In genomic region chr5:69083412-69083811, GRCh38 we compare ENCODE assay signal across 12 cellular contexts. TPM values are rescaled to one million over a fixed set of nuclear protein-coding genes. Genes with fewer than 3 reads are reported as not detected.
DNase-seq lines count a peak whose midpoint lies in the region; ATAC-seq, FAIRE-seq and TF ChIP-seq lines count a peak whose summit lies in the region.
"Had no signal": no experiment of that assay in that cellular context is flagged by ENCODE, and none has a peak within 500 bp of the region (broad histone marks: within the 10 kb centered on the region; RNA-seq: fewer than 3 reads in every experiment).

No MANE protein-coding gene starts in this region.

- H3K4me1 Mint-ChIP-seq in neural progenitor cell (no peaks in the 10 kb centered on the region), immature natural killer cell (no peaks in the 10 kb centered on the region)
- H3K4me1 Mint-ChIP-seq: brain had no signal

- H3K4me1 ChIP-seq in K562 (replicated peaks in 1 of 2; ENCODE audit: control insufficient read depth in 2 of 2, insufficient read depth in 2 of 2, low read length in 2 of 2) (peaks cover 0 to 19% of the 10 kb centered on the region in 2 experiments; a peak in 3 of 5 replicates), neural progenitor cell (no peaks in the 10 kb centered on the region), upper lobe of left lung (no peaks in the 10 kb centered on the region)
- H3K4me1 ChIP-seq: tibial nerve had no signal

- 0 out of 2 replicates have a peak, but pooled peaks have one; percentile 16 for TF ChIP-seq EP300 in K562 (IDR thresholded peaks at IDR 0.05; ENCODE audit: low read length)
- no peak for TF ChIP-seq EP300 in upper lobe of left lung (IDR thresholded peaks at IDR 0.05)

- H3K4me3 ChIP-seq in NB4 (ENCODE audit: low read depth, low read length) = no peak overlapping the region
- no peak overlapping the region for H3K4me3 ChIP-seq in K562
- no peak overlapping the region for H3K4me3 ChIP-seq in neural progenitor cell
- no peak overlapping the region for H3K4me3 ChIP-seq in upper lobe of left lung
- H3K4me3 ChIP-seq: tibial nerve had no signal

- peak; percentile 57 to 82 for TF ChIP-seq RAD21 in K562 (CRISPR knock-in tag; conservative IDR thresholded peaks at IDR 0.05 in 1 of 2, IDR thresholded peaks at IDR 0.05 in 1 of 2)

- peak; percentile 8 for DNase-seq in NCI-H1436 (lab: John Stamatoyannopoulos, UW)
- no peak for DNase-seq in NCI-H1436 treated with DMSO at 0.1 percent for 48 hours (lab: John Stamatoyannopoulos, UW)
- peak; percentile 37 for DNase-seq in NB4 (ENCODE audit: low read depth)
- peak in 3 of 4 experiments; percentile 29 to 75 (median 45) for DNase-seq in K562 (ENCODE audit: extremely low read depth in 1 of 4, low spot score in 3 of 4)
- DNase-seq in neural progenitor cell (ENCODE audit: low spot score) = peak; percentile 12
- DNase-seq in upper lobe of left lung = no peak
- no peak for DNase-seq in immature natural killer cell
- DNase-seq: naive thymus-derived CD8-positive, alpha-beta T cell had no signal

- H3K9me3 Mint-ChIP-seq in neural progenitor cell (no peaks in the 10 kb centered on the region), immature natural killer cell (peaks cover 0 to 1% (median 0%) of the 10 kb centered on the region in 6 donors)
- H3K9me3 Mint-ChIP-seq: brain; naive thymus-derived CD8-positive, alpha-beta T cell had no signal

- H3K36me3 Mint-ChIP-seq in neural progenitor cell = no peaks in the 10 kb centered on the region
- no peaks in the 10 kb centered on the region for H3K36me3 Mint-ChIP-seq in immature natural killer cell
- H3K36me3 Mint-ChIP-seq: brain; naive thymus-derived CD8-positive, alpha-beta T cell had no signal

- H3K27me3 ChIP-seq in K562 (ENCODE audit: control insufficient read depth in 2 of 2, insufficient read depth in 2 of 2, low read length in 2 of 2) = no peaks in the 10 kb centered on the region
- H3K27me3 ChIP-seq in neural progenitor cell = no peaks in the 10 kb centered on the region
- H3K27me3 ChIP-seq in upper lobe of left lung = no peaks in the 10 kb centered on the region
- H3K27me3 ChIP-seq: tibial nerve had no signal

- BruUV-seq in K562 (replicated peaks; lab: Mats Ljungman, UMichigan) = no TSS peak

- ATAC-seq in K562 (peak; percentile 96), upper lobe of left lung (ENCODE audit: low FRiP score in 2 of 2) (no peak), HG02884 (IDR thresholded peaks at IDR 0.05; ENCODE audit: unreplicated experiment) (no peak)
- ATAC-seq: naive thymus-derived CD8-positive, alpha-beta T cell had no signal

- H3K9me3 ChIP-seq in K562 (replicated peaks; ENCODE audit: control insufficient read depth, insufficient read depth, low read depth, low read length) (no peaks in the 10 kb centered on the region; the same call in 1 of the 2 replicates), neural progenitor cell (ENCODE audit: low read depth) (no peaks in the 10 kb centered on the region), upper lobe of left lung (no peaks in the 10 kb centered on the region)
- H3K9me3 ChIP-seq: tibial nerve had no signal

- H3K27ac Mint-ChIP-seq in neural progenitor cell (no peak overlapping the region), immature natural killer cell (no peak overlapping the region)
- H3K27ac Mint-ChIP-seq: brain had no signal

- H3K4me3 Mint-ChIP-seq in neural progenitor cell (no peak overlapping the region), immature natural killer cell (no peak overlapping the region)
- H3K4me3 Mint-ChIP-seq: brain; naive thymus-derived CD8-positive, alpha-beta T cell had no signal

- H3K27me3 Mint-ChIP-seq in neural progenitor cell (ENCODE audit: insufficient read depth, low read depth) (no peaks in the 10 kb centered on the region), immature natural killer cell (ENCODE audit: low read depth in 3 of 3) (peaks cover 0 to 4% (median 0%) of the 10 kb centered on the region in 3 donors)
- H3K27me3 Mint-ChIP-seq: naive thymus-derived CD8-positive, alpha-beta T cell had no signal

- TF ChIP-seq POLR2A in NB4 (IDR thresholded peaks at IDR 0.05; ENCODE audit: extremely low read depth, insufficient read length) (no peak), K562 (conservative IDR thresholded peaks at IDR 0.05) (no peak), upper lobe of left lung (IDR thresholded peaks at IDR 0.05) (no peak)

- intact Hi-C loops in K562 (cut with micrococcal nuclease) = loop anchor here (1.0 kb wide), 2 partner anchors 40 to 59 kb away; no protein-coding TSS in a partner anchor

- CTCF ChIA-PET in K562 (lab: Yijun Ruan, JAX; ENCODE audit: low intra/inter-chr PET ratio) = interaction anchor here (0.8 to 1.1 kb wide), 2 partner anchors 41 to 60 kb away, joined by 3 read pairs; no protein-coding TSS in a partner anchor

- POLR2A ChIA-PET in K562 (lab: Yijun Ruan, JAX) = interaction anchor here (0.5 to 2.5 kb wide), 4 partner anchors 11 to 326 kb away, joined by 3 to 16 read pairs (median 3); partner anchors contain the start of gene SLC30A5

- no peak overlapping the region for H3K4me2 ChIP-seq in K562 (ENCODE audit: insufficient read depth, low read length)
- no peak overlapping the region for H3K4me2 ChIP-seq in neural progenitor cell

- H3K9me1 ChIP-seq in K562 (ENCODE audit: control insufficient read depth, insufficient read depth, low read length) = no peaks in the 10 kb centered on the region

- H3K79me2 ChIP-seq in K562 (ENCODE audit: control insufficient read depth, insufficient read depth, low read length) = no peaks in the 10 kb centered on the region
- no peaks in the 10 kb centered on the region for H3K79me2 ChIP-seq in neural progenitor cell (ENCODE audit: low read depth)

- H3F3A ChIP-seq in neural progenitor cell (ENCODE audit: low read depth) = no peaks in the 10 kb centered on the region

- H2AFZ ChIP-seq in K562 (ENCODE audit: low read depth, low read length) (peak overlapping the region; percentile 88), neural progenitor cell (replicated peaks) (peak overlapping the region; percentile 98)

- in situ Hi-C loops in K562 (cut with MboI) = no loop called here

- no peak overlapping the region for H3K27ac ChIP-seq in K562 (ENCODE audit: extremely low read depth, low read depth, low read length)
- H3K27ac ChIP-seq in neural progenitor cell = no peak overlapping the region
- H3K27ac ChIP-seq in upper lobe of left lung = no peak overlapping the region
- H3K27ac ChIP-seq: tibial nerve had no signal

- FAIRE-seq in K562 (lab: Jason Lieb, UNC) = peak; percentile 80
- FAIRE-seq: frontal cortex had no signal

- H3K36me3 ChIP-seq in K562 (ENCODE audit: control insufficient read depth, insufficient read depth, low read length) = no peaks in the 10 kb centered on the region
- no peaks in the 10 kb centered on the region for H3K36me3 ChIP-seq in neural progenitor cell
- no peaks in the 10 kb centered on the region for H3K36me3 ChIP-seq in upper lobe of left lung
- H3K36me3 ChIP-seq: tibial nerve had no signal

- no peak overlapping the region for H3K9ac ChIP-seq in K562 (ENCODE audit: insufficient read depth in 1 of 2, low read depth in 2 of 2, low read length in 2 of 2)
- H3K9ac ChIP-seq in neural progenitor cell = no peak overlapping the region

- H4K20me1 ChIP-seq in K562 (replicated peaks; ENCODE audit: control insufficient read depth, insufficient read depth, low read length) (no peaks in the 10 kb centered on the region), neural progenitor cell (ENCODE audit: low read depth) (no peaks in the 10 kb centered on the region)

- TF ChIP-seq CTCF in NB4 (IDR thresholded peaks at IDR 0.05; ENCODE audit: low read depth, low read length) (no peak), K562 (IDR thresholded peaks at IDR 0.05 in 2 of 3, conservative IDR thresholded peaks at IDR 0.05 in 1 of 3; ENCODE audit: insufficient read depth in 2 of 3, low read depth in 1 of 3, low read length in 3 of 3) (peak; percentile 59 to 80 (median 65)), neural progenitor cell (IDR thresholded peaks at IDR 0.05) (peak; percentile 9), upper lobe of left lung (IDR thresholded peaks at IDR 0.05) (no peak)

TF ChIP-seq in K562, 482 proteins besides CTCF, POLR2A, EP300 and RAD21 (continues in another document):
- peak in 1 of 2 experiments; percentile 69; a peak in 1 of 4 replicates for TF ChIP-seq MAZ (CRISPR knock-in tag; conservative IDR thresholded peaks at IDR 0.05 in 1 of 2, IDR thresholded peaks at IDR 0.05 in 1 of 2)
- no peak for TF ChIP-seq ZNF77 (CRISPR knock-in tag; IDR thresholded peaks at IDR 0.05)
- peak; percentile 45; the same call in 1 of the 2 replicates for TF ChIP-seq SMC3 (conservative IDR thresholded peaks at IDR 0.05; ENCODE audit: insufficient read depth, low read depth, low read length)
- TF ChIP-seq JUN (IDR thresholded peaks at IDR 0.05; ENCODE audit: borderline replicate concordance, low read depth, low read length) = 0 out of 2 replicates have a peak, but pooled peaks have one; percentile 12
- no peak for TF ChIP-seq JUN (CRISPR knock-in tag; IDR thresholded peaks at IDR 0.05; ENCODE audit: borderline replicate concordance)
- no peak for TF ChIP-seq ZNF766 (CRISPR knock-in tag; conservative IDR thresholded peaks at IDR 0.05)
- peak; percentile 65 for TF ChIP-seq ZNF384 (IDR thresholded peaks at IDR 0.05; ENCODE audit: low read depth, low read length)
- 0 out of 2 replicates have a peak, but pooled peaks have one; percentile 6 for TF ChIP-seq ZKSCAN8 (CRISPR knock-in tag; IDR thresholded peaks at IDR 0.05)

RNA-seq across cellular contexts. Expression of gene SLC30A5, which starts 10.4 kb away (rescaled TPM):
- 49.3 and 95.0 TPM in 2 replicates for total RNA-seq in K562 (2011; cell fraction: chromatin; rRNA removed; ENCODE audit: low replicate concordance)
- total RNA-seq in K562 (2011; cell fraction: nucleolus; rRNA removed) = 83.7 and 85.8 TPM in 2 replicates
- 94.5 and 101 TPM in 2 replicates for total RNA-seq in K562 (2011; cell fraction: nucleoplasm; rRNA removed)
- total RNA-seq in K562 (2014; rRNA removed) = 82.7 and 92.5 TPM in 2 replicates
- 62.5 and 74.6 TPM in 2 replicates for total RNA-seq in K562 (2014; rRNA removed; fragmentation: Illumina TruSeq; extraction: Trizol)
- total RNA-seq in K562 (2015; rRNA removed; fragmentation: Illumina TruSeq; extraction: Trizol) = 72.0 and 79.6 TPM in 2 replicates
- total RNA-seq in K562 (2021) = 52.8 and 54.6 TPM in 2 replicates
- polyA plus RNA-seq in K562 (2011; rRNA removed) = 64.9 and 68.7 TPM in 2 replicates
- polyA plus RNA-seq in K562 (2011; cell fraction: cytosol; rRNA removed) = 49.5 and 54.9 TPM in 2 replicates
- 42.5 and 48.9 TPM in 2 replicates for polyA plus RNA-seq in K562 (2011; cell fraction: nucleus; rRNA removed)
- polyA plus RNA-seq in K562 (2012) = 36.6 and 59.2 TPM in 2 replicates
- 58.6 and 86.8 TPM in 2 replicates for polyA plus RNA-seq in K562 (2014; fragmentation: Illumina TruSeq; extraction: Trizol)
- 10 to 100 TPM; 22.9 to 27.1 TPM for polyA plus RNA-seq in K562 (2014; fragmentation: Nextera tagmentation; extraction: Ambion mirVana)
- 41.4 and 47.3 TPM in 2 replicates for polyA plus RNA-seq in K562 (2014; rRNA removed)
- polyA minus RNA-seq in K562 (2011; rRNA and poly(A)+ RNA removed) = 86.4 and 102 TPM in 2 replicates
- 53.2 and 76.2 TPM in 2 replicates for polyA minus RNA-seq in K562 (2011; cell fraction: cytosol; rRNA and poly(A)+ RNA removed)
- 17.5 and 29.4 TPM in 2 replicates for polyA minus RNA-seq in K562 (2011; cell fraction: nucleus; rRNA and poly(A)+ RNA removed)
- 32.4 and 45.6 TPM in 2 replicates for total RNA-seq in neural progenitor cell (ENCODE audit: low replicate concordance)
- 10 to 100 TPM; 23.3 to 61.4 (median 42.8) TPM for total RNA-seq in upper lobe of left lung
- 10 to 100 TPM; 20.7 to 34.6 (median 23.7) TPM for polyA plus RNA-seq in immature natural killer cell

Comparison
In these comparisons a context has a peak if more than half of its experiments do, and no peak if none do; other contexts are left out.
1. DNase-seq: peak in NCI-H1436 (single experiment), NB4 (single experiment), K562 (3 of 4) and neural progenitor cell (single experiment); none in NCI-H1436 treated with DMSO at 0.1 percent for 48 hours (single experiment), upper lobe of left lung (0 of 2) and immature natural killer cell (0 of 3).
2. CTCF ChIP-seq: peak in K562 (3 of 3) and neural progenitor cell (single experiment); none in NB4 (single experiment) and upper lobe of left lung (0 of 6).